Comparison of ENCODE assay signal across 36 cellular contexts in the genomic region with DNA sequence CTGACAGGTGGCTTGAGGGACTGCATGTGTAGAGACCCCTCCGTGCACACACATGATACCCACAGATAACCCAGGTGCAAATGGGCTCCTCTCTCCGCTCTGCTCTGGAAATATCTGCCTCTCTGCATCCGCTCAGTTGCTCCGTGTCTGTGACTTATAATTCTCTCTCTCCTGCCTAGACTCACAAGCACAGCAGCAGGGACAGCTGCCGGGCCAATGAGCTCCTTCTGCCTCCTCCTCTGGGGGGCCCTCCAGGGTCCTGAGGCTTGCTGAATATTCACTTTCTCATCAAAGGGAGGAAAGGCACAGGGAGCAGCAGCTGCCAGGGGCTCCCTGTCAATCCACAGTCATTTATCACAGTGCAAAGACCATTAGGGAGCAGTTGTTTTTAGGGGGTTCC. TPM values are rescaled to one million over a fixed set of nuclear protein-coding genes. Genes with fewer than 3 reads are reported as not detected.
"Had no signal": no experiment of that assay in that cellular context is flagged by ENCODE, and none has a peak within 500 bp of the region (broad histone marks: within the 10 kb centered on the region; RNA-seq: fewer than 3 reads in every experiment).

No MANE protein-coding gene starts in this region.

- H3K36me3 Mint-ChIP-seq: activated naive CD8-positive, alpha-beta T cell treated with anti-CD3 and anti-CD28 coated beads for 36 hours; brain; immature natural killer cell; stimulated activated memory B cell treated with anti-CD40 and anti-IgM and Interleukin-4, amounts not matched to agents 10 μg/mL and 1 μg/mL and 100 μg/mL, for 72 hours had no signal

- DNase-seq: activated CD4-positive, alpha-beta T cell treated with anti-CD3 and anti-CD28 coated beads for 48 hours; activated CD4-positive, alpha-beta T cell treated with anti-CD3 and anti-CD28 coated beads, Interleukin-2, amount 50 U/mL, for 48 hours; activated CD8-positive, alpha-beta memory T cell treated with anti-CD3 and anti-CD28 coated beads for 24 hours; activated effector memory CD4-positive, alpha-beta T cell treated with Interleukin-2 at 50 U/mL for 16 hours; activated naive CD4-positive, alpha-beta T cell treated with anti-CD3 and anti-CD28 coated beads for 36 hours; activated naive CD8-positive, alpha-beta T cell treated with anti-CD3 and anti-CD28 coated beads for 36 hours; adrenal gland; aorta; cerebellar nuclear complex; colonic mucosa; dorsolateral prefrontal cortex; effector memory CD4-positive, alpha-beta T cell; erythroblast; gastrocnemius medialis; glutamatergic neuron; immature natural killer cell; left ventricle myocardium inferior; nephron progenitor cell; nucleus accumbens; pancreas; stimulated activated CD4-positive, alpha-beta T cell treated with anti-CD3 and anti-CD28 coated beads, Interleukin-1b, Interleukin-23, amount 100 ng/mL, for 48 hours; stimulated activated CD4-positive, alpha-beta T cell treated with anti-CD3 and anti-CD28 coated beads, Interleukin-4, amount 100 ng/mL, for 4 hours; stimulated activated CD8-positive, alpha-beta memory T cell treated with anti-CD3 and anti-CD28 coated beads, Interleukin-4, amount 100 ng/mL, for 48 hours; stimulated activated naive CD8-positive, alpha-beta T cell treated with anti-CD3 and anti-CD28 coated beads, Interleukin-15, amount 100 ng/mL, for 72 hours; T-helper 1 cell; tibial artery had no signal

- H3K4me2 ChIP-seq: smooth muscle cell had no signal

- H3K27ac ChIP-seq: adrenal gland, cardiac muscle cell, colonic mucosa, dorsolateral prefrontal cortex, gastrocnemius medialis, left ventricle myocardium inferior, pancreas, right atrium auricular region, tibial artery had no signal

- H3K27ac Mint-ChIP-seq: activated naive CD4-positive, alpha-beta T cell treated with anti-CD3 and anti-CD28 coated beads for 36 hours; activated naive CD8-positive, alpha-beta T cell treated with anti-CD3 and anti-CD28 coated beads for 36 hours; stimulated activated memory B cell treated with anti-CD40 and anti-IgM and Interleukin-4, amounts not matched to agents 10 μg/mL and 1 μg/mL and 100 μg/mL, for 72 hours; stimulated activated naive CD8-positive, alpha-beta T cell treated with anti-CD3 and anti-CD28 coated beads, Interleukin-15, amount 100 ng/mL, for 72 hours had no signal

- H3K27me3 ChIP-seq: adrenal gland, cardiac muscle cell, colonic mucosa, dorsolateral prefrontal cortex, gastrocnemius medialis, pancreas, right atrium auricular region had no signal

- H3K9me3 ChIP-seq: adrenal gland, colonic mucosa, gastrocnemius medialis, left ventricle myocardium inferior, pancreas, right atrium auricular region, tibial artery had no signal

- H3K9me3 Mint-ChIP-seq: activated naive CD4-positive, alpha-beta T cell treated with anti-CD3 and anti-CD28 coated beads for 36 hours; activated naive CD8-positive, alpha-beta T cell treated with anti-CD3 and anti-CD28 coated beads for 36 hours; immature natural killer cell; nephron progenitor cell; stimulated activated memory B cell treated with anti-CD40 and anti-IgM and Interleukin-4, amounts not matched to agents 10 μg/mL and 1 μg/mL and 100 μg/mL, for 72 hours had no signal

- H3K4me1 Mint-ChIP-seq: activated naive CD8-positive, alpha-beta T cell treated with anti-CD3 and anti-CD28 coated beads for 36 hours; stimulated activated memory B cell treated with anti-CD40 and anti-IgM and Interleukin-4, amounts not matched to agents 10 μg/mL and 1 μg/mL and 100 μg/mL, for 72 hours; stimulated activated naive CD8-positive, alpha-beta T cell treated with anti-CD3 and anti-CD28 coated beads, Interleukin-15, amount 100 ng/mL, for 72 hours had no signal

- H3K4me1 ChIP-seq: adrenal gland, colonic mucosa, gastrocnemius medialis, left ventricle myocardium inferior, pancreas, right atrium auricular region, tibial artery had no signal

- H3K36me3 ChIP-seq: adrenal gland, cardiac muscle cell, colonic mucosa, gastrocnemius medialis, left ventricle myocardium inferior, pancreas, right atrium auricular region, tibial artery had no signal

- H3K4me3 ChIP-seq: adrenal gland, cardiac muscle cell, colonic mucosa, dorsolateral prefrontal cortex, gastrocnemius medialis, left ventricle myocardium inferior, pancreas, right atrium auricular region, smooth muscle cell, tibial artery had no signal

- ATAC-seq: activated CD4-positive, CD25-positive, alpha-beta regulatory T cell treated with anti-CD3 and anti-CD28 coated beads, Interleukin-2, amount 50 U/mL, for 24 hours; gastrocnemius medialis; stimulated activated memory B cell treated with anti-CD40 and anti-IgM and Interleukin-4, amounts not matched to agents 10 μg/mL and 1 μg/mL and 100 μg/mL, for 72 hours; stimulated activated naive CD8-positive, alpha-beta T cell treated with anti-CD3 and anti-CD28 coated beads, Interleukin-15, amount 100 ng/mL, for 72 hours had no signal

- H3K4me3 Mint-ChIP-seq: activated naive CD4-positive, alpha-beta T cell treated with anti-CD3 and anti-CD28 coated beads for 36 hours; activated naive CD8-positive, alpha-beta T cell treated with anti-CD3 and anti-CD28 coated beads for 36 hours; brain; immature natural killer cell; nephron progenitor cell; stimulated activated memory B cell treated with anti-CD40 and anti-IgM and Interleukin-4, amounts not matched to agents 10 μg/mL and 1 μg/mL and 100 μg/mL, for 72 hours; stimulated activated naive CD8-positive, alpha-beta T cell treated with anti-CD3 and anti-CD28 coated beads, Interleukin-15, amount 100 ng/mL, for 72 hours had no signal

- H3K27me3 Mint-ChIP-seq: stimulated activated naive CD8-positive, alpha-beta T cell treated with anti-CD3 and anti-CD28 coated beads, Interleukin-15, amount 100 ng/mL, for 72 hours had no signal

RNA-seq across cellular contexts. Expression of gene LRFN2, which starts 24.1 kb away (rescaled TPM):
- total RNA-seq: activated naive CD4-positive, alpha-beta T cell treated with anti-CD3 and anti-CD28 coated beads for 36 hours; activated naive CD8-positive, alpha-beta T cell treated with anti-CD3 and anti-CD28 coated beads for 36 hours; aorta; gastrocnemius medialis; kidney epithelial cell; left ventricle myocardium inferior; lung microvascular endothelial cell; mucosa of gallbladder; pulmonary artery endothelial cell; right atrium auricular region had no signal
- polyA plus RNA-seq: aorta, cardiac muscle cell had no signal
